Comparison of ENCODE assay signal across 20 cellular contexts in genomic region chr5:173639-174600, GRCh38. TPM values are rescaled to one million over a fixed set of nuclear protein-coding genes. Genes with fewer than 3 reads are reported as not detected.
"Had no signal": no experiment of that assay in that cellular context is flagged by ENCODE, and none has a peak within 500 bp of the region (broad histone marks: within the 10 kb centered on the region; RNA-seq: fewer than 3 reads in every experiment).

No MANE protein-coding gene starts in this region.

- H2AFZ ChIP-seq: parathyroid adenoma had no signal

- H3K79me2 ChIP-seq: parathyroid adenoma had no signal

- H3K27ac ChIP-seq: epithelial cell of prostate, heart right ventricle, parathyroid adenoma, skin epidermis, suprapubic skin, VCaP had no signal

- ATAC-seq: activated CD8-positive, alpha-beta T cell treated with anti-CD3 and anti-CD28 coated beads, Interleukin-2, amount 10 ng/mL, durations not matched to agents 7 days and 5 days; heart right ventricle had no signal

- H3K4me3 ChIP-seq: heart right ventricle, lung, skin epidermis, suprapubic skin had no signal

- H3K9ac ChIP-seq: parathyroid adenoma had no signal

- H3K9me3 ChIP-seq: heart right ventricle, suprapubic skin had no signal

- H3K27me3 ChIP-seq: heart right ventricle had no signal

- DNase-seq: activated CD4-positive, alpha-beta T cell treated with anti-CD3 and anti-CD28 coated beads for 48 hours; activated CD8-positive, alpha-beta memory T cell treated with anti-CD3 and anti-CD28 coated beads, Interleukin-2, amount 50 U/mL, for 4 hours; activated CD8-positive, alpha-beta T cell treated with anti-CD3 and anti-CD28 coated beads, Interleukin-2, amount 10 ng/mL, durations not matched to agents 7 days and 5 days; activated gamma-delta T cell treated with Interleukin-2 at 50 U/mL for 16 hours; activated T-cell treated with anti-CD3 and anti-CD28 coated beads, Interleukin-2, amount 50 U/mL, for 48 hours; dermis blood vessel endothelial cell; heart right ventricle; retina; stimulated activated CD4-positive, alpha-beta T cell treated with anti-CD3 and anti-CD28 coated beads, Interleukin-4, amount 100 ng/mL, for 24 hours; stimulated activated naive CD4-positive, alpha-beta T cell; trophoblast cell had no signal

- H3K36me3 ChIP-seq: heart right ventricle, suprapubic skin had no signal

- H3K4me1 ChIP-seq: suprapubic skin had no signal

RNA-seq across cellular contexts. Expression of gene LRRC14B, which starts 17.4 kb away (rescaled TPM):
- total RNA-seq: activated CD8-positive, alpha-beta T cell treated with anti-CD3 and anti-CD28 coated beads, Interleukin-2, amount 10 ng/mL, durations not matched to agents 7 days and 5 days; aorta; dermis blood vessel endothelial cell; fibroblast of lung; suprapubic skin; T-helper 1 cell treated with Interleukin-12 subunit alpha and Interleukin-12 subunit beta and Interleukin-4 antibody, amounts not matched to agents 30 ng/mL and 1 ng/mL, for 36 hours had no signal
- polyA plus RNA-seq: aorta, fibroblast of lung, lung had no signal
